Comparison of ENCODE assay signal across 36 cellular contexts in the genomic region with DNA sequence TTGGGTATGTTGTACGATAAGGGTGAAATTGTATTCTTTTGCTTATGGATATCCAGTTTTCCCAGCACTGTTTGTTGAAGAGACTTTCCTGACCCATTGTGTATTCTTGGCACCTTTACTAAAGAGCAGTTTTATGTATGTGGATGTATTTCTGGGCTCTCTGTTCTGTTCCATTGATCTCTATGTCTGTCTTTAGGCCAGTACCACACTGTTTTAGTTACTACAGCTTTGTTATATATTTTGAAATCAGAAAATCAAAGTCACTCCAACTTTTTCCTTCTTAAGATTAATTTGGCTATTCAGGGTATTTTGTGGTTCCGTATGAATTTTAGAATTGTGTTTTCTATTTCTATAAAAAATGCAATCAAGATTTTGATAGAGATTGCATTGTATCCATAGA.
"Had no signal": no experiment of that assay in that cellular context is flagged by ENCODE, and none has a peak within 500 bp of the region (broad histone marks: within the 10 kb centered on the region; RNA-seq: fewer than 3 reads in every experiment).

No MANE protein-coding gene starts in this region.

- H3K27me3 ChIP-seq: MG63 had no signal

- H3K9me3 ChIP-seq: MG63 had no signal

- DNase-seq: Karpas-422, Kasumi-1, MG63, MM.1S, MV-4-11, NCI-H1048, NCI-H1092, NCI-H1092 treated with DMSO at 0.1 percent for 48 hours, NCI-H1105, NCI-H1105 treated with DMSO at 0.1 percent for 48 hours, NCI-H1417, NCI-H1417 treated with DMSO at 0.1 percent for 48 hours, NCI-H1436, NCI-H146, NCI-H1694, NCI-H1694 treated with DMSO at 0.1 percent for 48 hours, NCI-H187, NCI-H187 treated with DMSO at 0.1 percent for 48 hours, NCI-H1930, NCI-H2029, NCI-H2029 treated with DMSO at 0.1 percent for 48 hours, NCI-H2081, NCI-H2081 treated with DMSO at 0.1 percent for 48 hours, NCI-H2107, NCI-H2171, NCI-H2171 treated with DMSO at 0.1 percent for 48 hours, NCI-H2227 treated with DMSO at 0.1 percent for 48 hours, NCI-H226, NCI-H345, NCI-H446, NCI-H446 treated with DMSO at 0.1 percent for 48 hours, NCI-H510A, NCI-H510A treated with DMSO at 0.1 percent for 48 hours, NCI-H524, NCI-H524 treated with DMSO at 0.1 percent for 48 hours, NCI-H526 had no signal

- H3K4me3 ChIP-seq: MG63 had no signal

- H3K36me3 ChIP-seq: MG63 had no signal
